ENCODE assay signal across 19 cellular contexts in genomic region chr11:105109353-105109752, GRCh38. TPM values are rescaled to one million over a fixed set of nuclear protein-coding genes. Genes with fewer than 3 reads are reported as not detected.
DNase-seq lines count a peak whose midpoint lies in the region; ATAC-seq, FAIRE-seq and TF ChIP-seq lines count a peak whose summit lies in the region.
"Had no signal": no experiment of that assay in that cellular context is flagged by ENCODE, and none has a peak within 500 bp of the region (broad histone marks: within the 10 kb centered on the region; RNA-seq: fewer than 3 reads in every experiment).

No MANE protein-coding gene starts in this region.

- H3K79me2 ChIP-seq in ACC112 (ENCODE audit: control insufficient read depth, insufficient read depth, low read length, unreplicated experiment), result no peaks in the 10 kb centered on the region
- H3K79me2 ChIP-seq in keratinocyte (ENCODE audit: control insufficient read depth, insufficient read depth, low read length), result no peaks in the 10 kb centered on the region
- no peaks in the 10 kb centered on the region for H3K79me2 ChIP-seq in hepatocyte

- peaks cover 23% of the 10 kb centered on the region for H3K4me1 Mint-ChIP-seq in HFFc6 (ENCODE audit: low read depth)
- peaks cover 17% of the 10 kb centered on the region for H3K4me1 Mint-ChIP-seq in T-helper 17 cell
- peaks cover 14% of the 10 kb centered on the region for H3K4me1 Mint-ChIP-seq in activated CD4-positive, alpha-beta T cell treated with anti-CD3 and anti-CD28 coated beads, Interleukin-2, amount 10 ng/mL, durations not matched to agents 24 days and 14 days

- TF ChIP-seq CTCF in HFFc6 (IDR thresholded peaks at IDR 0.05), result no peak
- no peak for TF ChIP-seq CTCF in keratinocyte (optimal IDR thresholded peaks at IDR 0.05 in 1 of 3, IDR thresholded peaks at IDR 0.05 in 1 of 3, conservative IDR thresholded peaks at IDR 0.05 in 1 of 3; ENCODE audit: extremely low read depth in 1 of 3, insufficient read depth in 2 of 3, low read length in 3 of 3)
- no peak for TF ChIP-seq CTCF in hepatocyte (IDR thresholded peaks at IDR 0.05; ENCODE audit: poor library complexity)
- TF ChIP-seq CTCF in kidney (IDR thresholded peaks at IDR 0.05; ENCODE audit: borderline replicate concordance, extremely low read depth, insufficient read depth), result no peak

- no peaks in the 10 kb centered on the region for H3K9me1 ChIP-seq in keratinocyte (ENCODE audit: control insufficient read depth, extremely low read depth, insufficient read depth, low read length)

- peak overlapping the region; percentile 88 for H3K27ac Mint-ChIP-seq in HFFc6
- no peak overlapping the region for H3K27ac Mint-ChIP-seq in T-helper 17 cell
- no peak overlapping the region for H3K27ac Mint-ChIP-seq in activated CD4-positive, alpha-beta T cell treated with anti-CD3 and anti-CD28 coated beads, Interleukin-2, amount 10 ng/mL, durations not matched to agents 24 days and 14 days
- H3K27ac Mint-ChIP-seq: CD8-positive, alpha-beta T cell had no signal

- H3K36me3 ChIP-seq in ACC112 (ENCODE audit: insufficient read depth, low read length) (no peaks in the 10 kb centered on the region), keratinocyte (ENCODE audit: control insufficient read depth in 2 of 2, extremely low read depth in 1 of 2, insufficient read depth in 2 of 2, low read length in 2 of 2) (no peaks in the 10 kb centered on the region), hepatocyte (replicated peaks; ENCODE audit: insufficient read depth, low read depth) (no peaks in the 10 kb centered on the region), kidney (ENCODE audit: control insufficient read depth in 1 of 2, insufficient read depth in 2 of 2, low read length in 2 of 2) (no peaks in the 10 kb centered on the region)
- H3K36me3 ChIP-seq: HAP-1 had no signal

- H3K9me3 ChIP-seq in T-helper 17 cell (ENCODE audit: control insufficient read depth, low read length, poor library complexity, severe bottlenecking) (no peaks in the 10 kb centered on the region), keratinocyte (ENCODE audit: control insufficient read depth, low read depth, low read length) (no peaks in the 10 kb centered on the region), hepatocyte (ENCODE audit: low read depth) (no peaks in the 10 kb centered on the region), kidney (ENCODE audit: control insufficient read depth in 1 of 2, low read length in 2 of 2) (no peaks in the 10 kb centered on the region)
- H3K9me3 ChIP-seq: HAP-1 had no signal

- dilution Hi-C loops in keratinocyte (cut with MboI; ENCODE audit: extremely low pct_ligation_motif_present, low sequenced_read_pairs), result no loop called here

- H3K27ac ChIP-seq in ACC112 (ENCODE audit: low read depth, low read length) (no peak overlapping the region), keratinocyte (ENCODE audit: control insufficient read depth, insufficient read depth, low read length) (no peak overlapping the region), hepatocyte (no peak overlapping the region), kidney (ENCODE audit: low read depth in 2 of 2, low read length in 2 of 2) (no peak overlapping the region)
- H3K27ac ChIP-seq: HL-60 had no signal

- H3K4me3 Mint-ChIP-seq in HFFc6 (peak overlapping the region; percentile 66), T-helper 17 cell (peak overlapping the region; percentile 25)
- no peak overlapping the region for H3K4me3 Mint-ChIP-seq in activated CD4-positive, alpha-beta T cell treated with anti-CD3 and anti-CD28 coated beads, Interleukin-2, amount 10 ng/mL, durations not matched to agents 24 days and 14 days
- H3K4me3 Mint-ChIP-seq: CD8-positive, alpha-beta T cell had no signal

- FAIRE-seq in keratinocyte (lab: Jason Lieb, UNC), result no peak
- FAIRE-seq in kidney (lab: Jason Lieb, UNC), result no peak
- FAIRE-seq: A204.1, GM19239, H1 had no signal

- no peaks in the 10 kb centered on the region for H3K9me2 ChIP-seq in hepatocyte (replicated peaks; ENCODE audit: insufficient read depth)

- H3K9ac ChIP-seq in keratinocyte (ENCODE audit: control insufficient read depth, extremely low read depth, insufficient read depth, low read length) (no peak overlapping the region), kidney (ENCODE audit: low read length in 2 of 2) (no peak overlapping the region)

- ATAC-seq in T-helper 17 cell, result no peak
- ATAC-seq: CD8-positive, alpha-beta T cell had no signal

- H3K4me1 ChIP-seq in ACC112 (ENCODE audit: control insufficient read depth, insufficient read depth, low read length, unreplicated experiment) (peaks cover 11% of the 10 kb centered on the region), keratinocyte (ENCODE audit: control insufficient read depth, extremely low read depth, insufficient read depth, low read length) (peaks cover 16% of the 10 kb centered on the region), hepatocyte (ENCODE audit: insufficient read depth) (no peaks in the 10 kb centered on the region), kidney (ENCODE audit: control insufficient read depth in 1 of 2, insufficient read depth in 1 of 2, low read depth in 1 of 2, low read length in 2 of 2) (no peaks in the 10 kb centered on the region)
- H3K4me1 ChIP-seq: HAP-1 had no signal

- H3K4me3 ChIP-seq in ACC112 (ENCODE audit: low read depth, low read length) (no peak overlapping the region), keratinocyte (ENCODE audit: control insufficient read depth in 2 of 3, extremely low read depth in 1 of 3, insufficient read depth in 2 of 3, low read depth in 1 of 3, low read length in 3 of 3) (no peak overlapping the region), hepatocyte (no peak overlapping the region), kidney (ENCODE audit: low read length in 2 of 2) (no peak overlapping the region)
- H3K4me3 ChIP-seq: HAP-1 had no signal

- peak overlapping the region; percentile 37 for H3K4me2 ChIP-seq in keratinocyte (ENCODE audit: control insufficient read depth, extremely low read depth, insufficient read depth, low read depth, low read length)
- no peak overlapping the region for H3K4me2 ChIP-seq in hepatocyte

- H4K20me1 ChIP-seq in keratinocyte (ENCODE audit: control insufficient read depth, extremely low read depth, insufficient read depth, low read length), result no peaks in the 10 kb centered on the region
- no peaks in the 10 kb centered on the region for H4K20me1 ChIP-seq in hepatocyte (ENCODE audit: insufficient read depth, poor library complexity, severe bottlenecking)

- H2AFZ ChIP-seq in ACC112 (ENCODE audit: low read length, unreplicated experiment) (peak overlapping the region; percentile 62), keratinocyte (ENCODE audit: control insufficient read depth, low read length) (peak overlapping the region; percentile 43), hepatocyte (no peak overlapping the region)

- 94% methylated on average over 2 of the region's 2 CpGs for WGBS in hepatocyte (ENCODE audit: low lambda C conversion rate, missing lambda C conversion rate)

- no peaks in the 10 kb centered on the region for H3K27me3 ChIP-seq in ACC112 (ENCODE audit: insufficient read depth, low read length)
- H3K27me3 ChIP-seq in keratinocyte (ENCODE audit: control insufficient read depth, extremely low read depth, insufficient read depth, low read length), result no peaks in the 10 kb centered on the region
- H3K27me3 ChIP-seq in hepatocyte, result no peaks in the 10 kb centered on the region

- no peak for DNase-seq in HFFc6
- DNase-seq in T-helper 17 cell, result no peak
- DNase-seq in keratinocyte (ENCODE audit: low read depth, low spot score), result no peak
- DNase-seq in activated CD4-positive, alpha-beta T cell treated with anti-CD3 and anti-CD28 coated beads, Interleukin-2, amount 50 U/mL, for 48 hours, result no peak
- no peak for DNase-seq in hepatocyte (ENCODE audit: low spot score)
- DNase-seq in kidney, result no peak
- DNase-seq in activated CD4-positive, alpha-beta T cell treated with anti-CD3 and anti-CD28 coated beads, Interleukin-2, amount 10 ng/mL, durations not matched to agents 24 days and 14 days, result no peak
- DNase-seq: CD8-positive, alpha-beta T cell; COR-L47; DND-41; GDM1 had no signal

- H3K27me3 Mint-ChIP-seq in HFFc6 (ENCODE audit: insufficient read depth) (no peaks in the 10 kb centered on the region), T-helper 17 cell (peaks cover 6% of the 10 kb centered on the region)
- H3K27me3 Mint-ChIP-seq in activated CD4-positive, alpha-beta T cell treated with anti-CD3 and anti-CD28 coated beads, Interleukin-2, amount 10 ng/mL, durations not matched to agents 24 days and 14 days, result peaks cover 25% of the 10 kb centered on the region

- intact Hi-C loops in kidney (cut with DNase I), result no loop called here
- intact Hi-C loops in activated CD4-positive, alpha-beta T cell treated with anti-CD3 and anti-CD28 coated beads, Interleukin-2, amount 10 ng/mL, durations not matched to agents 24 days and 14 days (cut with micrococcal nuclease), result loop anchor here (10.0 kb wide), 1 partner anchor 145 kb away; the partner anchor contains the start of gene CASP4

- no peaks in the 10 kb centered on the region for H3K9me3 Mint-ChIP-seq in HFFc6
- peaks cover 14% of the 10 kb centered on the region for H3K9me3 Mint-ChIP-seq in activated CD4-positive, alpha-beta T cell treated with anti-CD3 and anti-CD28 coated beads, Interleukin-2, amount 10 ng/mL, durations not matched to agents 24 days and 14 days

- H3K36me3 Mint-ChIP-seq in HFFc6 (ENCODE audit: low read depth), result no peaks in the 10 kb centered on the region
- H3K36me3 Mint-ChIP-seq in T-helper 17 cell (ENCODE audit: low read depth), result peaks cover 6% of the 10 kb centered on the region
- H3K36me3 Mint-ChIP-seq in activated CD4-positive, alpha-beta T cell treated with anti-CD3 and anti-CD28 coated beads, Interleukin-2, amount 10 ng/mL, durations not matched to agents 24 days and 14 days (ENCODE audit: low read depth), result no peaks in the 10 kb centered on the region
- H3K36me3 Mint-ChIP-seq: CD8-positive, alpha-beta T cell had no signal

RNA-seq across cellular contexts. Expression of gene CARD18, which starts 30.2 kb away (rescaled TPM):
- total RNA-seq in HFFc6 (2021; fragmentation: NEBNext Ultra II Directional; extraction: Animal tissue kit (Norgen Biotek cat#: 25700)), result not detected
- not detected for total RNA-seq in T-helper 17 cell
- polyA plus RNA-seq in keratinocyte, result 2.5 to 11.5 TPM (median 10.4 TPM) in 3 replicates
- 66.5 TPM for polyA plus RNA-seq in keratinocyte (2011; ENCODE audit: low read depth)
- polyA plus RNA-seq in keratinocyte (2011; cell fraction: cytosol; rRNA removed), result 9.1 and 20.3 TPM in 2 replicates
- polyA plus RNA-seq in keratinocyte (2011; cell fraction: nucleus; rRNA removed), result 3.5 and 7.6 TPM in 2 replicates
- 6.1 and 132 TPM in 2 replicates for polyA plus RNA-seq in keratinocyte (2012; ENCODE audit: low replicate concordance)
- 0.99 to 3.9 TPM in 2 of 3 replicates, not detected in the other for polyA minus RNA-seq in keratinocyte
- polyA minus RNA-seq in keratinocyte (2011; cell fraction: cytosol; rRNA and poly(A)+ RNA removed), result not detected
- not detected in 2 replicates for polyA minus RNA-seq in keratinocyte (2011; cell fraction: nucleus; rRNA and poly(A)+ RNA removed)
- total RNA-seq in hepatocyte, result not detected in 2 replicates
- not detected in 2 replicates for polyA plus RNA-seq in hepatocyte
- not detected for total RNA-seq in kidney
- polyA plus RNA-seq in kidney (ENCODE audit: insufficient read depth, low read depth, low replicate concordance), result not detected
- not detected in 2 replicates for total RNA-seq in activated CD4-positive, alpha-beta T cell treated with anti-CD3 and anti-CD28 coated beads, Interleukin-2, amount 10 ng/mL, durations not matched to agents 24 days and 14 days
- total RNA-seq: CD8-positive, alpha-beta T cell; H1 had no signal
- polyA plus RNA-seq: BJ, CD14-positive monocyte, H1 had no signal
